In the genomic region with DNA sequence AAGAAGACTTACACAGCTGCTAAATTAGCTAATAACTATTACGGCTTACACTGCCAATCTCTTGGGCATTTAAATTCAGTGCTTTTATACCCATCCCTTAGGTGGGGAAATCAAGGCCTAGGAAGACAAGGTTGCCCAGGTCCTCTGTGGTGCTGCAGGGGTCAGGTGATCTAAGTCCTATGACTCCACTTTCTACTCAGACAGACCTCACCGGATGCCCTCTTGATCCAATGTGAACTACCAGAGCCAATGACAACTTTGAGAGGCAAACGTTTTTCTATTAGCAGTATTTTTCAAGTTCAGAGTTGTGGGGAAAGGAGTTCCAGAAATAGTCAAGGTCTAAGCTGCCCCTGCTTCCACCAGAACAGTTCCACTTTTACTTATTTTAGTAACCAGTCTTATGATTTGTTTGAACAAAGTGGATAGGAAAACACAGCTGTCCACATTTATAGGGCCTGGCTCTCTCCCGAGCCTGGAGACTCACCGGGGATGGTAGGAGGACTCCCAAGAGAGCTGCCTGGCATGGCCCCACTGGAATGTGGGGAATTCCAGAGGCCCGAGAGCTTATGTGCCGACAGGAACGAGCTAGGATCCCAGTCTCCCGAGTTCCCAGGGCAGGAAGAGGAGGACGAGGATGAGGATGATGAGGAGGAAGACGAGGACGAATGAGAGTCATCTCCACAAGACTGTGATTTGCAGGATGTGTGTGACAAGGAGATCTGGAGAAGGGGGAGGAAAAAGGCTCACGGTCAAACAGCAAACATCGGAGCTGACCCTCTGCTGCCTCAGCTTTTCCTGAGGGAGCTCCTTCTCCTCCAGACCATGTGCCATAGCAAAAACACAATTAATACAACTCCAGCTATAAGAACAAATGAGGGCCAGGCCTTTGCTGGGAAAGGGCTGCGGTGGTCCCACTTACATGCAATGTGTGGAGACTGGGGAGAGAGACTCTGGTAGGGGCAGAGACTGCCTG, we compare ENCODE assay signal across 10 cellular contexts. TPM values are rescaled to one million over a fixed set of nuclear protein-coding genes. Genes with fewer than 3 reads are reported as not detected.
DNase-seq lines count a peak whose midpoint lies in the region; ATAC-seq and TF ChIP-seq lines count a peak whose summit lies in the region.
"Had no signal": no experiment of that assay in that cellular context is flagged by ENCODE, and none has a peak within 500 bp of the region (broad histone marks: within the 10 kb centered on the region; RNA-seq: fewer than 3 reads in every experiment).

No MANE protein-coding gene starts in this region.

- 33% methylated on average over 15 of the region's 15 CpGs for WGBS in suprapubic skin

- no peak overlapping the region for H3K27ac Mint-ChIP-seq in activated naive CD4-positive, alpha-beta T cell treated with anti-CD3 and anti-CD28 coated beads for 36 hours
- H3K27ac Mint-ChIP-seq: T-helper 17 cell had no signal

- ATAC-seq in GM19328 (IDR thresholded peaks at IDR 0.05; ENCODE audit: unreplicated experiment), result no peak
- ATAC-seq in HG03196 (IDR thresholded peaks at IDR 0.05; ENCODE audit: unreplicated experiment), result no peak
- ATAC-seq: T-helper 17 cell had no signal

- H3K4me1 Mint-ChIP-seq in activated naive CD4-positive, alpha-beta T cell treated with anti-CD3 and anti-CD28 coated beads for 36 hours (ENCODE audit: low read depth), result peaks cover 2% of the 10 kb centered on the region

- peak overlapping the region; percentile 4 for H3K27ac ChIP-seq in suprapubic skin

- H3K4me3 Mint-ChIP-seq in activated naive CD4-positive, alpha-beta T cell treated with anti-CD3 and anti-CD28 coated beads for 36 hours, result no peak overlapping the region
- H3K4me3 Mint-ChIP-seq: T-helper 17 cell had no signal

- no peak overlapping the region for H3K4me3 ChIP-seq in suprapubic skin

- no peak for TF ChIP-seq CTCF in suprapubic skin (IDR thresholded peaks at IDR 0.05)

- H3K9me3 Mint-ChIP-seq in activated naive CD4-positive, alpha-beta T cell treated with anti-CD3 and anti-CD28 coated beads for 36 hours, result no peaks in the 10 kb centered on the region

- H3K36me3 ChIP-seq in suprapubic skin, result peaks cover 44% of the 10 kb centered on the region

- H3K4me1 ChIP-seq in suprapubic skin, result peaks cover 41% of the 10 kb centered on the region

- H3K27me3 Mint-ChIP-seq in activated naive CD4-positive, alpha-beta T cell treated with anti-CD3 and anti-CD28 coated beads for 36 hours (ENCODE audit: low read depth), result no peaks in the 10 kb centered on the region
- H3K27me3 Mint-ChIP-seq: T-helper 17 cell had no signal

- H3K27me3 ChIP-seq in suprapubic skin, result no peaks in the 10 kb centered on the region

- CTCF ChIA-PET in activated naive CD4-positive, alpha-beta T cell treated with anti-CD3 and anti-CD28 coated beads for 36 hours (lab: Charles Lee), result interaction anchor here (1.3 kb wide), 1 partner anchor 36 kb away, joined by 4 read pairs; no protein-coding TSS in a partner anchor

- peaks cover 9% of the 10 kb centered on the region for H3K36me3 Mint-ChIP-seq in activated naive CD4-positive, alpha-beta T cell treated with anti-CD3 and anti-CD28 coated beads for 36 hours (ENCODE audit: low read depth)

- no peaks in the 10 kb centered on the region for H3K9me3 ChIP-seq in suprapubic skin

- intact Hi-C loops in activated naive CD4-positive, alpha-beta T cell treated with anti-CD3 and anti-CD28 coated beads for 36 hours (cut with micrococcal nuclease), result no loop called here

- no peak for TF ChIP-seq POLR2A in suprapubic skin (IDR thresholded peaks at IDR 0.05)

- no peak for TF ChIP-seq EP300 in suprapubic skin (IDR thresholded peaks at IDR 0.05)

- peak; percentile 53 for DNase-seq in HCEC 1CT
- peak; percentile 73 for DNase-seq in brain pericyte (ENCODE audit: low read depth, low spot score)
- DNase-seq in iris pigment epithelial cell (ENCODE audit: low read depth), result peak; percentile 69
- no peak for DNase-seq in suprapubic skin (ENCODE audit: low spot score in 2 of 2)
- no peak for DNase-seq in activated naive CD4-positive, alpha-beta T cell treated with anti-CD3 and anti-CD28 coated beads for 36 hours
- no peak for DNase-seq in DMS153 treated with DMSO at 0.1 percent for 48 hours (lab: John Stamatoyannopoulos, UW; ENCODE audit: unreplicated experiment)
- DNase-seq: effector CD4-positive, alpha-beta T cell; T-helper 17 cell had no signal

RNA-seq across cellular contexts. Expression of a gene that starts 16.7 kb away (rescaled TPM):
- 100 to 1,000 TPM in 1 of 4 donors, 10 to 100 TPM in 3; 55.6 to 328 (median 78.2) TPM for total RNA-seq in suprapubic skin
- total RNA-seq in activated naive CD4-positive, alpha-beta T cell treated with anti-CD3 and anti-CD28 coated beads for 36 hours, result 10 to 100 TPM; 87.4 to 87.8 TPM

RNA-seq across cellular contexts. Expression of a gene that starts 20.9 kb away (rescaled TPM):
- 100 to 1,000 TPM in 2 of 4 donors, 10 to 100 TPM in 2; 83.8 to 148 (median 103) TPM for total RNA-seq in suprapubic skin
- 100 to 1,000 TPM; 142 to 147 TPM for total RNA-seq in activated naive CD4-positive, alpha-beta T cell treated with anti-CD3 and anti-CD28 coated beads for 36 hours

RNA-seq across cellular contexts. Expression of a gene that starts 28.0 kb away (rescaled TPM):
- total RNA-seq in suprapubic skin, result 1 to 10 TPM in 3 of 4 donors, under 1 TPM in 1; 0.89 to 7.3 (median 1.8) TPM
- 1 to 10 TPM in 1 of 2 experiments, under 1 TPM in 1; 0.37 to 1.3 TPM for total RNA-seq in activated naive CD4-positive, alpha-beta T cell treated with anti-CD3 and anti-CD28 coated beads for 36 hours

RNA-seq across cellular contexts. Expression of a gene that starts 40.3 kb away (rescaled TPM):
- 10 to 100 TPM; 28.7 to 41.3 (median 32.0) TPM for total RNA-seq in suprapubic skin
- total RNA-seq in activated naive CD4-positive, alpha-beta T cell treated with anti-CD3 and anti-CD28 coated beads for 36 hours, result 10 to 100 TPM; 41.2 to 42.2 TPM

RNA-seq across cellular contexts. Expression of a gene that starts 54.3 kb away (rescaled TPM):
- 10 to 100 TPM; 60.3 to 84.5 (median 79.5) TPM for total RNA-seq in suprapubic skin
- total RNA-seq in activated naive CD4-positive, alpha-beta T cell treated with anti-CD3 and anti-CD28 coated beads for 36 hours, result 100 to 1,000 TPM; 110 TPM

Comparison
In these comparisons a context has a peak if more than half of its experiments do, and no peak if none do; other contexts are left out.
1. DNase-seq: peak in HCEC 1CT (single experiment), brain pericyte (single experiment) and iris pigment epithelial cell (single experiment); none in suprapubic skin (0 of 2), activated naive CD4-positive, alpha-beta T cell treated with anti-CD3 and anti-CD28 coated beads for 36 hours (single experiment) and DMS153 treated with DMSO at 0.1 percent for 48 hours (single experiment).